Comparison of ENCODE assay signal across 8 cellular contexts in the genomic region with DNA sequence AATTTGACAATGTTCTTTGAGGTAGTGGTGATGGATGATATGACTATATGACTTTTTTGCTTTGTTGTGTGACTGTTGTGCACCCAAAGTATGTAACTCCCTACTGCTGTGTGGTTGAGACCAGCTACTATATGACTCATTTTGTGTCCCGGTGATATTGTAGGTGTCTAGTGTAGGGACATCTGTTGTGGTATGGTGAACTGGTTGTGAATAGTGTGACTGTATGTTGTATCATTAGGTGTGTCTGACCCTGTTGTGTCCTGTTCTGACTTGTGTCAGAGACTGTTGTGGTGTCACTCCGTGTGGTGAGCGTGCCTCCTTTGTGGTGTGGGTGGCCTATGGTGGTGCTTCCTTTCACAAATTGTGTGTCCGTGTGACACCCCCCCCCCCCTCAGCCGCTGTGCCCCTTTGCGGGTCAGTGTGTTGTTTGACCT. TPM values are rescaled to one million over a fixed set of nuclear protein-coding genes. Genes with fewer than 3 reads are reported as not detected.
DNase-seq lines count a peak whose midpoint lies in the region; ATAC-seq and TF ChIP-seq lines count a peak whose summit lies in the region.

No MANE protein-coding gene starts in this region.

- H3K4me1 ChIP-seq in HEK293 (ENCODE audit: control insufficient read depth, insufficient read depth, low read length) = peaks cover 2% of the 10 kb centered on the region; the same call in 1 of the 2 replicates
- no peaks in the 10 kb centered on the region for H3K4me1 ChIP-seq in foreskin keratinocyte

- H3K27ac ChIP-seq in HEK293 (ENCODE audit: extremely low read depth, low read depth, low read length) (no peak overlapping the region), foreskin keratinocyte (no peak overlapping the region)

- peaks cover 0 to 10% of the 10 kb centered on the region in 2 experiments; a peak in 1 of 3 replicates for H3K36me3 ChIP-seq in HEK293 (ENCODE audit: control insufficient read depth in 2 of 2, insufficient read depth in 1 of 2, low read length in 2 of 2)

- CTCF ChIA-PET in HEK293 (lab: Yijun Ruan, JAX) (interaction anchor here (0.6 to 14.2 kb wide), 17 partner anchors 9 to 997 kb away, joined by 3 to 269 read pairs (median 7); a partner anchor contains a TSS), WTC11 (lab: Charles Lee) (interaction anchor here (0.6 to 12.0 kb wide), 17 partner anchors 14 to 332 kb away, joined by 3 to 247 read pairs (median 7); a partner anchor contains a TSS)

- POLR2A ChIA-PET in HEK293 (lab: Yijun Ruan, JAX) = interaction anchor here (0.6 to 7.2 kb wide), 3 partner anchors 12 to 109 kb away, joined by 3 to 96 read pairs (median 3); a partner anchor contains a TSS
- POLR2A ChIA-PET in WTC11 (lab: Charles Lee) = interaction anchor here (1.4 to 4.8 kb wide), 6 partner anchors 11 to 110 kb away, joined by 4 to 54 read pairs (median 12); a partner anchor contains a TSS

- peak overlapping the region; percentile 54 for H3K4me3 Mint-ChIP-seq in WTC11

- H3K36me3 Mint-ChIP-seq in WTC11 = no peaks in the 10 kb centered on the region

- no peaks in the 10 kb centered on the region for H3K27me3 Mint-ChIP-seq in WTC11 (ENCODE audit: low read depth)

- no peak for ATAC-seq in WTC11
- ATAC-seq in foreskin keratinocyte = peak; percentile 46

- no peaks in the 10 kb centered on the region for H3K9me3 Mint-ChIP-seq in WTC11

- H3K27ac Mint-ChIP-seq in WTC11 = peak overlapping the region; percentile 90

- no peaks in the 10 kb centered on the region for H3K9me3 ChIP-seq in HEK293 (ENCODE audit: control insufficient read depth, insufficient read depth, low read depth, low read length)

- H3K4me3 ChIP-seq in HEK293 (ENCODE audit: low read depth, low read length) (peak overlapping the region; percentile 40), retinal pigment epithelial cell (ENCODE audit: low read length) (peak overlapping the region; percentile 35)

- peaks cover 2% of the 10 kb centered on the region for H3K27me3 ChIP-seq in foreskin keratinocyte

- peaks cover 76% of the 10 kb centered on the region for H3K4me1 Mint-ChIP-seq in WTC11

- no peak for TF ChIP-seq CTCF in HEK293 (tag by site-specific recombination; IDR thresholded peaks at IDR 0.05)
- no peak for TF ChIP-seq CTCF in WTC11 (IDR thresholded peaks at IDR 0.05)
- no peak for TF ChIP-seq CTCF in foreskin keratinocyte (conservative IDR thresholded peaks at IDR 0.05)
- TF ChIP-seq CTCF in retinal pigment epithelial cell (conservative IDR thresholded peaks at IDR 0.05; ENCODE audit: low read depth, low read length) = no peak

- peak; percentile 77 for DNase-seq in DMS53 (lab: John Stamatoyannopoulos, UW)
- DNase-seq in WTC11 (ENCODE audit: low spot score) = no peak
- peak; percentile 68 to 77 for DNase-seq in foreskin keratinocyte
- no peak for DNase-seq in retinal pigment epithelial cell (ENCODE audit: low read depth)
- DNase-seq in effector CD4-positive, alpha-beta T cell = no peak
- no peak for DNase-seq in NCI-H748 treated with DMSO at 0.1 percent for 48 hours (lab: John Stamatoyannopoulos, UW)
- DNase-seq in RPMI8226 = no peak

TF ChIP-seq in HEK293, 187 proteins besides CTCF, POLR2A, EP300 and RAD21 (continues in another document):
- TF ChIP-seq, protein P1, sequence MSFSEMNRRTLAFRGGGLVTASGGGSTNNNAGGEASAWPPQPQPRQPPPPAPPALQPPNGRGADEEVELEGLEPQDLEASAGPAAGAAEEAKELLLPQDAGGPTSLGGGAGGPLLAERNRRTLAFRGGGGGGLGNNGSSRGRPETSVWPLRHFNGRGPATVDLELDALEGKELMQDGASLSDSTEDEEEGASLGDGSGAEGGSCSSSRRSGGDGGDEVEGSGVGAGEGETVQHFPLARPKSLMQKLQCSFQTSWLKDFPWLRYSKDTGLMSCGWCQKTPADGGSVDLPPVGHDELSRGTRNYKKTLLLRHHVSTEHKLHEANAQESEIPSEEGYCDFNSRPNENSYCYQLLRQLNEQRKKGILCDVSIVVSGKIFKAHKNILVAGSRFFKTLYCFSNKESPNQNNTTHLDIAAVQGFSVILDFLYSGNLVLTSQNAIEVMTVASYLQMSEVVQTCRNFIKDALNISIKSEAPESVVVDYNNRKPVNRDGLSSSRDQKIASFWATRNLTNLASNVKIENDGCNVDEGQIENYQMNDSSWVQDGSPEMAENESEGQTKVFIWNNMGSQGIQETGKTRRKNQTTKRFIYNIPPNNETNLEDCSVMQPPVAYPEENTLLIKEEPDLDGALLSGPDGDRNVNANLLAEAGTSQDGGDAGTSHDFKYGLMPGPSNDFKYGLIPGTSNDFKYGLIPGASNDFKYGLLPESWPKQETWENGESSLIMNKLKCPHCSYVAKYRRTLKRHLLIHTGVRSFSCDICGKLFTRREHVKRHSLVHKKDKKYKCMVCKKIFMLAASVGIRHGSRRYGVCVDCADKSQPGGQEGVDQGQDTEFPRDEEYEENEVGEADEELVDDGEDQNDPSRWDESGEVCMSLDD (tag by site-specific recombination; IDR thresholded peaks at IDR 0.05) = peak; percentile 29; the same call in 1 of the 2 replicates
- TF ChIP-seq, protein P2, sequence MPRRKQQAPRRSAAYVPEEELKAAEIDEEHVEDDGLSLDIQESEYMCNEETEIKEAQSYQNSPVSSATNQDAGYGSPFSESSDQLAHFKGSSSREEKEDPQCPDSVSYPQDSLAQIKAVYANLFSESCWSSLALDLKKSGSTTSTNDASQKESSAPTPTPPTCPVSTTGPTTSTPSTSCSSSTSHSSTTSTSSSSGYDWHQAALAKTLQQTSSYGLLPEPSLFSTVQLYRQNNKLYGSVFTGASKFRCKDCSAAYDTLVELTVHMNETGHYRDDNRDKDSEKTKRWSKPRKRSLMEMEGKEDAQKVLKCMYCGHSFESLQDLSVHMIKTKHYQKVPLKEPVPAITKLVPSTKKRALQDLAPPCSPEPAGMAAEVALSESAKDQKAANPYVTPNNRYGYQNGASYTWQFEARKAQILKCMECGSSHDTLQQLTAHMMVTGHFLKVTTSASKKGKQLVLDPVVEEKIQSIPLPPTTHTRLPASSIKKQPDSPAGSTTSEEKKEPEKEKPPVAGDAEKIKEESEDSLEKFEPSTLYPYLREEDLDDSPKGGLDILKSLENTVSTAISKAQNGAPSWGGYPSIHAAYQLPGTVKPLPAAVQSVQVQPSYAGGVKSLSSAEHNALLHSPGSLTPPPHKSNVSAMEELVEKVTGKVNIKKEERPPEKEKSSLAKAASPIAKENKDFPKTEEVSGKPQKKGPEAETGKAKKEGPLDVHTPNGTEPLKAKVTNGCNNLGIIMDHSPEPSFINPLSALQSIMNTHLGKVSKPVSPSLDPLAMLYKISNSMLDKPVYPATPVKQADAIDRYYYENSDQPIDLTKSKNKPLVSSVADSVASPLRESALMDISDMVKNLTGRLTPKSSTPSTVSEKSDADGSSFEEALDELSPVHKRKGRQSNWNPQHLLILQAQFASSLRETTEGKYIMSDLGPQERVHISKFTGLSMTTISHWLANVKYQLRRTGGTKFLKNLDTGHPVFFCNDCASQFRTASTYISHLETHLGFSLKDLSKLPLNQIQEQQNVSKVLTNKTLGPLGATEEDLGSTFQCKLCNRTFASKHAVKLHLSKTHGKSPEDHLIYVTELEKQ (tag by site-specific recombination; IDR thresholded peaks at IDR 0.05; ENCODE audit: borderline replicate concordance) = no peak

TF ChIP-seq in WTC11, 78 proteins besides CTCF, POLR2A, EP300 and RAD21:
- TF ChIP-seq OVOL2 (CRISPR knock-in tag; IDR thresholded peaks at IDR 0.05; ENCODE audit: borderline replicate concordance) (no peak), SMAD4 (CRISPR knock-in tag; IDR thresholded peaks at IDR 0.05) (no peak), NFATC4 (CRISPR knock-in tag; IDR thresholded peaks at IDR 0.05) (no peak)
- TF ChIP-seq, protein P3, sequence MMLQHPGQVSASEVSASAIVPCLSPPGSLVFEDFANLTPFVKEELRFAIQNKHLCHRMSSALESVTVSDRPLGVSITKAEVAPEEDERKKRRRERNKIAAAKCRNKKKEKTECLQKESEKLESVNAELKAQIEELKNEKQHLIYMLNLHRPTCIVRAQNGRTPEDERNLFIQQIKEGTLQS (CRISPR knock-in tag; conservative IDR thresholded peaks at IDR 0.05) = no peak
- TF ChIP-seq, protein P4, sequence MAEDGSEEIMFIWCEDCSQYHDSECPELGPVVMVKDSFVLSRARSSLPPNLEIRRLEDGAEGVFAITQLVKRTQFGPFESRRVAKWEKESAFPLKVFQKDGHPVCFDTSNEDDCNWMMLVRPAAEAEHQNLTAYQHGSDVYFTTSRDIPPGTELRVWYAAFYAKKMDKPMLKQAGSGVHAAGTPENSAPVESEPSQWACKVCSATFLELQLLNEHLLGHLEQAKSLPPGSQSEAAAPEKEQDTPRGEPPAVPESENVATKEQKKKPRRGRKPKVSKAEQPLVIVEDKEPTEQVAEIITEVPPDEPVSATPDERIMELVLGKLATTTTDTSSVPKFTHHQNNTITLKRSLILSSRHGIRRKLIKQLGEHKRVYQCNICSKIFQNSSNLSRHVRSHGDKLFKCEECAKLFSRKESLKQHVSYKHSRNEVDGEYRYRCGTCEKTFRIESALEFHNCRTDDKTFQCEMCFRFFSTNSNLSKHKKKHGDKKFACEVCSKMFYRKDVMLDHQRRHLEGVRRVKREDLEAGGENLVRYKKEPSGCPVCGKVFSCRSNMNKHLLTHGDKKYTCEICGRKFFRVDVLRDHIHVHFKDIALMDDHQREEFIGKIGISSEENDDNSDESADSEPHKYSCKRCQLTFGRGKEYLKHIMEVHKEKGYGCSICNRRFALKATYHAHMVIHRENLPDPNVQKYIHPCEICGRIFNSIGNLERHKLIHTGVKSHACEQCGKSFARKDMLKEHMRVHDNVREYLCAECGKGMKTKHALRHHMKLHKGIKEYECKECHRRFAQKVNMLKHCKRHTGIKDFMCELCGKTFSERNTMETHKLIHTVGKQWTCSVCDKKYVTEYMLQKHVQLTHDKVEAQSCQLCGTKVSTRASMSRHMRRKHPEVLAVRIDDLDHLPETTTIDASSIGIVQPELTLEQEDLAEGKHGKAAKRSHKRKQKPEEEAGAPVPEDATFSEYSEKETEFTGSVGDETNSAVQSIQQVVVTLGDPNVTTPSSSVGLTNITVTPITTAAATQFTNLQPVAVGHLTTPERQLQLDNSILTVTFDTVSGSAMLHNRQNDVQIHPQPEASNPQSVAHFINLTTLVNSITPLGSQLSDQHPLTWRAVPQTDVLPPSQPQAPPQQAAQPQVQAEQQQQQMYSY (CRISPR knock-in tag; IDR thresholded peaks at IDR 0.05) = no peak

RNA-seq across cellular contexts. Expression of a gene that starts 11.2 kb away (rescaled TPM):
- total RNA-seq in WTC11 (2021) (77.5 to 97.2 TPM (median 78.0 TPM) in 3 replicates), foreskin keratinocyte (1.0 and 1.2 TPM in 2 replicates)
- 0.84 and 0.94 TPM in 2 replicates for polyA plus RNA-seq in foreskin keratinocyte

Comparison
In these comparisons a context has a peak if more than half of its experiments do, and no peak if none do; other contexts are left out.
1. DNase-seq: peak in DMS53 (single experiment) and foreskin keratinocyte (2 of 2); none in WTC11 (single experiment), retinal pigment epithelial cell (single experiment), effector CD4-positive, alpha-beta T cell (single experiment), NCI-H748 treated with DMSO at 0.1 percent for 48 hours (single experiment) and RPMI8226 (single experiment).
2. RNA of a gene that starts 11.2 kb away (total RNA-seq): 77.5 to 97.2 TPM in WTC11; 1.0 to 1.2 TPM in foreskin keratinocyte; every median in the first group is over 10 times any median in the second.